In the genomic region with DNA sequence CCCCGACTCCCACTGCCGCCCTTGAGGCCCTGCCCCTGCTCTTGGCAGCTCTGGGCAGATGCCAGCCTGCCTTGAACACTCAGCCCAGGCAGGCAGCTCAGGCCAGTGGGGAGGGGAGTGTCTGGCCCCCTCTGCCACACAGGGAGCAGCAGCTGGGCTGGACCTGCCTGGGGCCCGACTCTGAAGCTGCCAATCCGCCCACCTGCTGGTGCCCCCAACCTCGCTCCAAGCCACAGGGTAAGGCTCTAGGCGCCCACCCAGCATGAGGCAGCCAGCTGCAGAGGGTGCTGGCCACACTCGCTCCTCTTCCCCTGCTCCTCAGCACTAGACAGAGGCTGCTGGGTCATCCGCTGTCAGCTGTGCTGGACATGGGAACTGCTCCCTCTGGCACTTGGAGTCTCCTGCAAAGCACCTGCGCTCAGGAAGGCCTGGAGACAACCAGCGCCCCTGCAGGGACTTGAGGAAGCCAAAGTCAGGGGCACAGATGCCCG, we compare ENCODE assay signal across 17 cellular contexts. TPM values are rescaled to one million over a fixed set of nuclear protein-coding genes. Genes with fewer than 3 reads are reported as not detected.
A peak's percentile ranks its signal among the peaks of the same experiment; 100 is the strongest.
DNase-seq lines count a peak whose midpoint lies in the region; ATAC-seq and TF ChIP-seq lines count a peak whose summit lies in the region.
"Had no signal": no experiment of that assay in that cellular context is flagged by ENCODE, and none has a peak within 500 bp of the region (broad histone marks: within the 10 kb centered on the region; RNA-seq: fewer than 3 reads in every experiment).

No MANE protein-coding gene starts in this region.

- peaks cover 0 to 10% (median 0%) of the 10 kb centered on the region in 3 donors for H3K36me3 Mint-ChIP-seq in CD8-positive, alpha-beta memory T cell
- H3K36me3 Mint-ChIP-seq: activated CD8-positive, alpha-beta memory T cell treated with anti-CD3 and anti-CD28 coated beads, Interleukin-2, amount 10 ng/mL, durations not matched to agents 7 days and 5 days; activated naive CD4-positive, alpha-beta T cell treated with anti-CD3 and anti-CD28 coated beads, Interleukin-2, amount 50 U/mL, for 24 hours; immature natural killer cell had no signal

- H3K4me1 Mint-ChIP-seq in CD8-positive, alpha-beta memory T cell = peaks cover 0 to 14% (median 5%) of the 10 kb centered on the region in 3 donors
- H3K4me1 Mint-ChIP-seq: immature natural killer cell had no signal

- peaks cover 24% of the 10 kb centered on the region for H3K4me1 ChIP-seq in psoas muscle
- H3K4me1 ChIP-seq in effector memory CD4-positive, alpha-beta T cell (ENCODE audit: control insufficient read depth, insufficient read depth, low read length, poor library complexity, severe bottlenecking) = peaks cover 16% of the 10 kb centered on the region
- H3K4me1 ChIP-seq in CD8-positive, alpha-beta memory T cell (ENCODE audit: insufficient read depth, low read length) = peaks cover 19% of the 10 kb centered on the region
- H3K4me1 ChIP-seq: prostate gland had no signal

- peak; percentile 84 for DNase-seq in DMS 273 (lab: John Stamatoyannopoulos, UW; ENCODE audit: unreplicated experiment)
- DNase-seq in M059J (ENCODE audit: low read depth) = peak; percentile 28
- DNase-seq in foreskin fibroblast = peak; percentile 9 to 44
- DNase-seq in psoas muscle = no peak
- no peak for DNase-seq in effector memory CD4-positive, alpha-beta T cell
- no peak for DNase-seq in hippocampal formation (lab: John Stamatoyannopoulos, UW)
- no peak for DNase-seq in CD8-positive, alpha-beta memory T cell
- DNase-seq: activated CD8-positive, alpha-beta memory T cell treated with anti-CD3 and anti-CD28 coated beads, Interleukin-2, amount 10 ng/mL, durations not matched to agents 7 days and 5 days; Calu3; effector memory CD8-positive, alpha-beta T cell; H9; immature natural killer cell; KG1; NCI-H2029; uterus had no signal

- no peaks in the 10 kb centered on the region for H3K9me3 ChIP-seq in psoas muscle
- H3K9me3 ChIP-seq in effector memory CD4-positive, alpha-beta T cell (ENCODE audit: control insufficient read depth, low read length) = no peaks in the 10 kb centered on the region
- no peaks in the 10 kb centered on the region for H3K9me3 ChIP-seq in CD8-positive, alpha-beta memory T cell (ENCODE audit: low read length)
- H3K9me3 ChIP-seq: prostate gland, uterus had no signal

- H3K9me3 Mint-ChIP-seq in CD8-positive, alpha-beta memory T cell = no peaks in the 10 kb centered on the region
- H3K9me3 Mint-ChIP-seq: activated naive CD4-positive, alpha-beta T cell treated with anti-CD3 and anti-CD28 coated beads, Interleukin-2, amount 50 U/mL, for 24 hours; effector memory CD8-positive, alpha-beta T cell; H9; immature natural killer cell had no signal

- ATAC-seq in psoas muscle = peak in 3 of 4 donors; percentile 9 to 40 (median 16)
- ATAC-seq: activated CD8-positive, alpha-beta memory T cell treated with anti-CD3 and anti-CD28 coated beads, Interleukin-2, amount 10 ng/mL, durations not matched to agents 7 days and 5 days; effector memory CD8-positive, alpha-beta T cell had no signal

- H3K4me3 ChIP-seq in foreskin fibroblast (ENCODE audit: low read depth in 1 of 2, low read length in 2 of 2) = no peak overlapping the region
- no peak overlapping the region for H3K4me3 ChIP-seq in psoas muscle
- no peak overlapping the region for H3K4me3 ChIP-seq in effector memory CD4-positive, alpha-beta T cell (ENCODE audit: insufficient read depth, low read depth, low read length, poor library complexity, severe bottlenecking)
- H3K4me3 ChIP-seq in CD8-positive, alpha-beta memory T cell (ENCODE audit: low read length) = no peak overlapping the region
- H3K4me3 ChIP-seq: prostate gland, uterus had no signal

- POLR2A ChIA-PET in CD8-positive, alpha-beta memory T cell (lab: Charles Lee) = no interaction called here

- CTCF ChIA-PET in CD8-positive, alpha-beta memory T cell (lab: Charles Lee) = interaction anchor here (3.7 kb wide), 2 partner anchors 12 to 146 kb away, joined by 18 to 24 read pairs; no protein-coding TSS in a partner anchor

- H3K36me3 ChIP-seq in psoas muscle (ENCODE audit: insufficient read depth in 1 of 2, low read depth in 1 of 2) = peaks cover 0 to 14% of the 10 kb centered on the region in 2 donors
- no peaks in the 10 kb centered on the region for H3K36me3 ChIP-seq in effector memory CD4-positive, alpha-beta T cell (ENCODE audit: control insufficient read depth, insufficient read depth, low read length)
- H3K36me3 ChIP-seq in CD8-positive, alpha-beta memory T cell (ENCODE audit: insufficient read depth, low read length) = no peaks in the 10 kb centered on the region
- H3K36me3 ChIP-seq: prostate gland, uterus had no signal

- no peak overlapping the region for H3K27ac Mint-ChIP-seq in CD8-positive, alpha-beta memory T cell
- H3K27ac Mint-ChIP-seq: activated CD8-positive, alpha-beta memory T cell treated with anti-CD3 and anti-CD28 coated beads, Interleukin-2, amount 10 ng/mL, durations not matched to agents 7 days and 5 days; activated naive CD4-positive, alpha-beta T cell treated with anti-CD3 and anti-CD28 coated beads, Interleukin-2, amount 50 U/mL, for 24 hours; H9; immature natural killer cell had no signal

- TF ChIP-seq CTCF in foreskin fibroblast (IDR thresholded peaks at IDR 0.05; ENCODE audit: low read depth, low read length) (no peak), psoas muscle (IDR thresholded peaks at IDR 0.05) (no peak)

- no peak overlapping the region for H3K4me3 Mint-ChIP-seq in CD8-positive, alpha-beta memory T cell
- H3K4me3 Mint-ChIP-seq: activated CD8-positive, alpha-beta memory T cell treated with anti-CD3 and anti-CD28 coated beads, Interleukin-2, amount 10 ng/mL, durations not matched to agents 7 days and 5 days; activated naive CD4-positive, alpha-beta T cell treated with anti-CD3 and anti-CD28 coated beads, Interleukin-2, amount 50 U/mL, for 24 hours; effector memory CD8-positive, alpha-beta T cell; H9; immature natural killer cell had no signal

- H3K27ac ChIP-seq in psoas muscle = no peak overlapping the region
- no peak overlapping the region for H3K27ac ChIP-seq in effector memory CD4-positive, alpha-beta T cell (ENCODE audit: insufficient read depth, low read length, poor library complexity, severe bottlenecking)
- no peak overlapping the region for H3K27ac ChIP-seq in CD8-positive, alpha-beta memory T cell (ENCODE audit: low read depth, low read length)
- H3K27ac ChIP-seq: prostate gland, uterus had no signal

- peaks cover under 1 to 7% of the 10 kb centered on the region in 2 donors for H3K27me3 Mint-ChIP-seq in CD8-positive, alpha-beta memory T cell
- H3K27me3 Mint-ChIP-seq: activated CD8-positive, alpha-beta memory T cell treated with anti-CD3 and anti-CD28 coated beads, Interleukin-2, amount 10 ng/mL, durations not matched to agents 7 days and 5 days; activated naive CD4-positive, alpha-beta T cell treated with anti-CD3 and anti-CD28 coated beads, Interleukin-2, amount 50 U/mL, for 24 hours had no signal

- WGBS in psoas muscle, 3 donors = 12 to 45% (median 18%) methylated on average over 11 of the region's 11 CpGs

- intact Hi-C loops in psoas muscle (cut with DNase I) = no loop called here

- peaks cover 0 to 4% (median 0%) of the 10 kb centered on the region in 3 donors for H3K27me3 ChIP-seq in psoas muscle (ENCODE audit: insufficient read depth in 3 of 3, low read length in 2 of 3)
- no peaks in the 10 kb centered on the region for H3K27me3 ChIP-seq in effector memory CD4-positive, alpha-beta T cell (replicated peaks; ENCODE audit: control insufficient read depth, insufficient read depth, low read length, poor library complexity, severe bottlenecking)
- no peaks in the 10 kb centered on the region for H3K27me3 ChIP-seq in CD8-positive, alpha-beta memory T cell (ENCODE audit: insufficient read depth, low read length, poor library complexity, severe bottlenecking)
- H3K27me3 ChIP-seq: uterus had no signal

RNA-seq across cellular contexts. Expression of a gene that starts 24.7 kb away (rescaled TPM):
- total RNA-seq in M059J (2014; rRNA removed; shearing (Covaris generic)) = 6.3 and 15.8 TPM in 2 replicates
- 10 to 100 TPM; 23.3 to 44.5 (median 24.6) TPM for total RNA-seq in psoas muscle
- 10 to 100 TPM; 14.7 to 45.4 (median 22.3) TPM for polyA plus RNA-seq in psoas muscle
- 1 to 10 TPM; 6.7 to 6.9 TPM for total RNA-seq in CD8-positive, alpha-beta memory T cell
- 12.4 TPM for polyA plus RNA-seq in CD8-positive, alpha-beta memory T cell

RNA-seq across cellular contexts. Expression of a gene that starts 37.2 kb away (rescaled TPM):
- total RNA-seq in M059J (2014; rRNA removed; shearing (Covaris generic)) = 0.15 and 0.44 TPM in 2 replicates
- 10 to 100 TPM; 18.4 to 34.0 (median 28.2) TPM for total RNA-seq in psoas muscle
- 10 to 100 TPM; 10.6 to 25.9 (median 10.6) TPM for polyA plus RNA-seq in psoas muscle
- total RNA-seq in CD8-positive, alpha-beta memory T cell = 1 to 10 TPM in 1 of 2 experiments, under 1 TPM in 1; 0.37 to 1.2 TPM
- 0.15 TPM for polyA plus RNA-seq in CD8-positive, alpha-beta memory T cell

RNA-seq across cellular contexts. Expression of a gene that starts 42.6 kb away (rescaled TPM):
- 28.4 and 39.2 TPM in 2 replicates for total RNA-seq in M059J (2014; rRNA removed; shearing (Covaris generic))
- total RNA-seq in psoas muscle = 10 to 100 TPM; 56.9 to 75.3 (median 69.1) TPM
- polyA plus RNA-seq in psoas muscle = 10 to 100 TPM; 48.3 to 79.7 (median 72.2) TPM
- total RNA-seq in CD8-positive, alpha-beta memory T cell = 10 to 100 TPM; 54.1 to 55.0 TPM
- 16.2 TPM for polyA plus RNA-seq in CD8-positive, alpha-beta memory T cell

Comparison
In these comparisons a context has a peak if more than half of its experiments do, and no peak if none do; other contexts are left out.
1. DNase-seq: peak in DMS 273 (single experiment), M059J (single experiment) and foreskin fibroblast (2 of 2); none in psoas muscle (0 of 2), effector memory CD4-positive, alpha-beta T cell (0 of 3), hippocampal formation (0 of 2) and CD8-positive, alpha-beta memory T cell (0 of 5).
2. RNA of a gene that starts 37.2 kb away (total RNA-seq): 18.4 to 34.0 TPM in psoas muscle; 0.37 to 1.2 TPM in CD8-positive, alpha-beta memory T cell and 0.15 to 0.44 TPM in M059J; every median in the first group is over 4 times any median in the second.